33 cellular contexts compared by ENCODE assay signal in genomic region chr16:54813778-54814177, GRCh38.
"Had no signal": no experiment of that assay in that cellular context is flagged by ENCODE, and none has a peak within 500 bp of the region (broad histone marks: within the 10 kb centered on the region; RNA-seq: fewer than 3 reads in every experiment).

No MANE protein-coding gene starts in this region.

- H3K27me3 ChIP-seq: adrenal gland, ascending aorta, body of pancreas, brain microvascular endothelial cell, breast epithelium, cardiac muscle cell had no signal

- FAIRE-seq: astrocyte had no signal

- H3K4me1 ChIP-seq: adrenal gland, body of pancreas, breast epithelium had no signal

- H3K9me3 ChIP-seq: adrenal gland, ascending aorta, body of pancreas, breast epithelium had no signal

- H3K36me3 ChIP-seq: adrenal gland, ascending aorta, brain microvascular endothelial cell, breast epithelium, cardiac muscle cell had no signal

- H3K4me3 ChIP-seq: adrenal gland, ascending aorta, body of pancreas, breast epithelium, cardiac muscle cell had no signal

- ATAC-seq: activated naive CD4-positive, alpha-beta T cell treated with anti-CD3 and anti-CD28 coated beads, Interleukin-2, amount 50 U/mL, for 72 hours; activated naive CD8-positive, alpha-beta T cell treated with anti-CD3 and anti-CD28 coated beads, Interleukin-2, amount 50 U/mL, for 24 hours; activated T-cell treated with anti-CD3 and anti-CD28 coated beads, Interleukin-2, amount 50 U/mL, for 4 hours; activated T-cell treated with anti-CD3 and anti-CD28 coated beads, Interleukin-2, amount 50 U/mL, for 72 hours; activated T-helper 17 cell treated with anti-CD3 and anti-CD28 coated beads, Interleukin-2, amount 50 U/mL, for 72 hours; body of pancreas had no signal

- H3K27ac ChIP-seq: adrenal gland, ascending aorta, body of pancreas, brain microvascular endothelial cell, breast epithelium, cardiac muscle cell had no signal

- DNase-seq: activated effector memory CD4-positive, alpha-beta T cell treated with anti-CD3 and anti-CD28 coated beads, Interleukin-2, amount 50 U/mL, for 16 hours; activated effector memory CD4-positive, alpha-beta T cell treated with Interleukin-2 at 50 U/mL for 16 hours; activated gamma-delta T cell; activated gamma-delta T cell treated with Interleukin-2 at 50 U/mL for 16 hours; activated naive CD4-positive, alpha-beta T cell; activated naive CD4-positive, alpha-beta T cell treated with anti-CD3 and anti-CD28 coated beads for 36 hours; activated naive CD4-positive, alpha-beta T cell treated with anti-CD3 and anti-CD28 coated beads, Interleukin-2, amount 10 ng/mL, durations not matched to agents 7 days and 5 days; activated naive CD4-positive, alpha-beta T cell treated with anti-CD3 and anti-CD28 coated beads, Interleukin-2, amount 50 U/mL, for 16 hours; activated naive CD4-positive, alpha-beta T cell treated with Interleukin-2 at 50 U/mL for 16 hours; activated naive CD8-positive, alpha-beta T cell treated with anti-CD3 and anti-CD28 coated beads for 36 hours; activated naive CD8-positive, alpha-beta T cell treated with anti-CD3 and anti-CD28 coated beads, Interleukin-2, amount 10 ng/mL, durations not matched to agents 7 days and 5 days; activated naive CD8-positive, alpha-beta T cell treated with anti-CD3 and anti-CD28 coated beads, Interleukin-2, amount 50 U/mL, for 24 hours; activated T-cell treated with anti-CD3 and anti-CD28 coated beads, Interleukin-2, amount 50 U/mL, for 1 hour; activated T-cell treated with anti-CD3 and anti-CD28 coated beads, Interleukin-2, amount 50 U/mL, for 24 hours; activated T-cell treated with anti-CD3 and anti-CD28 coated beads, Interleukin-2, amount 50 U/mL, for 4 hours; activated T-cell treated with anti-CD3 and anti-CD28 coated beads, Interleukin-2, amount 50 U/mL, for 48 hours; activated T-cell treated with anti-CD3 and anti-CD28 coated beads, Interleukin-2, amount 50 U/mL, for 72 hours; adrenal gland; amniotic stem cell; amygdala; anterior cingulate cortex; aorta; body of pancreas; brain microvascular endothelial cell; caudate nucleus; central memory CD4-positive, alpha-beta T cell; cerebellar nuclear complex had no signal
